1 cellular context compared by ENCODE assay signal in the genomic region with DNA sequence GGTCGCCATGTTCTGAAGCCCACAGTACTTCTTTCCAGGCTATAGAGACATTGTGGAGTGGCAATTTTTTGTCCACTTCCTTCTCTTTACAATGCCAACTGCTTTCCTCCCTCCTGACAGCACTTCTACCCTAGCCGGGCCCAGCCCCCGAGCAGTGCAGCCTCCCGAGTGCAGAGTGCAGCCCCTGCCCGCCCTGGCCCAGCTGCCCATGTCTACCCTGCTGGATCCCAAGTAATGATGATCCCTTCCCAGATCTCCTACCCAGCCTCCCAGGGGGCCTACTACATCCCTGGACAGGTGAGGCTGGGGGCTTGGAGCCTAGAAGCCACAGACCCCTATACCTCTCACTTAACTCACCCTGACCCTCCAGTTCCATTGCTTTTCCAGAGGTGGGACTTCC.
TF ChIP-seq lines count a peak whose summit lies in the region.

No MANE protein-coding gene starts in this region.

TF ChIP-seq in GM12878, 131 proteins besides CTCF, POLR2A, EP300 and RAD21:
- TF ChIP-seq ATF7 (IDR thresholded peaks at IDR 0.05; ENCODE audit: low read depth) = no peak
- no peak for TF ChIP-seq NFXL1 (IDR thresholded peaks at IDR 0.05; ENCODE audit: borderline replicate concordance)
- TF ChIP-seq ZNF217 (IDR thresholded peaks at IDR 0.05) = no peak
TF ChIP-seq in GM12878: peak in this region for 0.
